ENCODE assay signal across 13 cellular contexts in the genomic region with DNA sequence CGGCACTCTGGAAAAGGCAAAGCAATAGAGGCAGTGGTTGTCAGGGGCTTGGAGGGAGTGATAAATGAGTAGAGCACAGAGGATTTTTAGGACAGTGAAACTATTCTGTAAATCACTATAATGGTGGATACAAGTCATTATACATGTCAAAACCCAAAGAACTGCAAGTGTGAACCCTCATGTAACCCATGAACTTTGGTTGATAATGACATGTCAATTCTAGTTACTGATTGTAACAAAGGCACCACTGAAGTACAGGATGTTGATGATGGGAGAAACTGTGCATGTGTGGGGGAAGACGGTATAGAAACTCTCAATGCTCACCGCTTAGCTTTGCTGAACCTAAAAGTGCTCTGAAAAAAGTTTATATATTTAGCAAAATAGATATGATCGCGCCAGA. TPM values are rescaled to one million over a fixed set of nuclear protein-coding genes. Genes with fewer than 3 reads are reported as not detected.
DNase-seq lines count a peak whose midpoint lies in the region; ATAC-seq, FAIRE-seq and TF ChIP-seq lines count a peak whose summit lies in the region.
"Had no signal": no experiment of that assay in that cellular context is flagged by ENCODE, and none has a peak within 500 bp of the region (broad histone marks: within the 10 kb centered on the region; RNA-seq: fewer than 3 reads in every experiment).

No MANE protein-coding gene starts in this region.

- H3K27ac Mint-ChIP-seq in immature natural killer cell, result peak overlapping the region in 3 of 6 donors; percentile 7 to 13 (median 9)
- no peak overlapping the region for H3K27ac Mint-ChIP-seq in H9
- H3K27ac Mint-ChIP-seq in type B pancreatic cell, result no peak overlapping the region

- no peak overlapping the region for H2AK5ac ChIP-seq in H9 (ENCODE audit: insufficient read length, low read length)

- no peak overlapping the region for H2BK15ac ChIP-seq in H9 (ENCODE audit: low read depth, low read length)

- no peak overlapping the region for H3K56ac ChIP-seq in H9 (ENCODE audit: insufficient read length, low read depth, low read length)

- H3K9me3 ChIP-seq in H9 (ENCODE audit: control insufficient read depth, low read depth, low read length), result no peaks in the 10 kb centered on the region

- ATAC-seq in GM21360 (IDR thresholded peaks at IDR 0.05; ENCODE audit: unreplicated experiment) (peak; percentile 32), HG03432 (IDR thresholded peaks at IDR 0.05; ENCODE audit: unreplicated experiment) (peak; percentile 52)

- H3K23ac ChIP-seq in H9 (ENCODE audit: insufficient read length, low read depth, low read length), result no peak overlapping the region

- H4K8ac ChIP-seq in H9 (replicated peaks; ENCODE audit: insufficient read length, low read depth, low read length), result no peak overlapping the region

- H3K4me3 Mint-ChIP-seq in immature natural killer cell, result peak overlapping the region; percentile 52 to 89 (median 68)
- no peak overlapping the region for H3K4me3 Mint-ChIP-seq in H9
- no peak overlapping the region for H3K4me3 Mint-ChIP-seq in type B pancreatic cell

- H3K27me3 ChIP-seq in H9 (ENCODE audit: insufficient read depth, low read length), result no peaks in the 10 kb centered on the region

- H3K36me3 Mint-ChIP-seq in immature natural killer cell (peaks cover 0 to 5% (median 0%) of the 10 kb centered on the region in 3 donors), H9 (ENCODE audit: insufficient read depth in 1 of 3, low read depth in 3 of 3) (no peaks in the 10 kb centered on the region), type B pancreatic cell (no peaks in the 10 kb centered on the region)

- in situ Hi-C loops in GM13977 (cut with MboI; ENCODE audit: low pct_unique_long_range_greater_than_20kb, low sequenced_read_pairs, unreplicated experiment), result loop anchor here (10.0 kb wide), 1 partner anchor 52 kb away; no protein-coding TSS in a partner anchor

- peaks cover 4% of the 10 kb centered on the region; the same call in 1 of the 2 replicates for H3K4me1 ChIP-seq in H9 (ENCODE audit: insufficient read depth, low read length)

- H2BK12ac ChIP-seq in H9 (ENCODE audit: insufficient read length, low read depth, low read length), result no peak overlapping the region

- no peak overlapping the region for H3K14ac ChIP-seq in H9 (ENCODE audit: insufficient read depth, low read length)

- H3K9ac ChIP-seq in H9 (ENCODE audit: extremely low read depth, insufficient read length, low read length), result no peak overlapping the region

- peaks cover 62 to 77% of the 10 kb centered on the region in 2 donors for H3K4me1 Mint-ChIP-seq in immature natural killer cell
- H3K4me1 Mint-ChIP-seq in H9, result peaks cover 10 to 16% of the 10 kb centered on the region in 2 experiments
- no peaks in the 10 kb centered on the region for H3K4me1 Mint-ChIP-seq in type B pancreatic cell (ENCODE audit: unreplicated experiment)

- H3K23me2 ChIP-seq in H9 (ENCODE audit: insufficient read length, low read depth, low read length, poor library complexity, severe bottlenecking), result no peaks in the 10 kb centered on the region

- no peak overlapping the region for H3T11ph ChIP-seq in H9 (ENCODE audit: low read length)

- H2BK20ac ChIP-seq in H9 (ENCODE audit: low read depth, low read length, poor library complexity, severe bottlenecking), result no peak overlapping the region

- H4K20me1 ChIP-seq in H9 (ENCODE audit: control insufficient read depth, insufficient read depth, insufficient read length), result no peaks in the 10 kb centered on the region

- H2BK5ac ChIP-seq in H9 (ENCODE audit: insufficient read length, low read length), result no peak overlapping the region

- WGBS in H9 (ENCODE audit: extremely low coverage, insufficient read length, low lambda C conversion rate), result no CpG with 5 or more reads among the region's 5 CpGs

- H3K79me2 ChIP-seq in H9 (ENCODE audit: insufficient read depth, low read length), result no peaks in the 10 kb centered on the region

- H3K18ac ChIP-seq in H9 (ENCODE audit: insufficient read length, low read depth, low read length), result no peak overlapping the region

- DNase-seq in GM13977 (ENCODE audit: low spot score), result peak; percentile 21
- DNase-seq in immature natural killer cell, result no peak
- DNase-seq in Kasumi-1 (lab: John Stamatoyannopoulos, UW), result no peak
- DNase-seq in H9, result no peak
- DNase-seq in type B pancreatic cell (ENCODE audit: extremely low spot score, unreplicated experiment), result no peak
- no peak for DNase-seq in H54 (ENCODE audit: insufficient read length, low spot score)
- DNase-seq: aorta; NCI-H146; stimulated activated CD4-positive, alpha-beta T cell treated with anti-CD3 and anti-CD28 coated beads, Interleukin-15, amount 100 ng/mL, for 24 hours had no signal

- H3K9me3 Mint-ChIP-seq in immature natural killer cell (peaks cover 0 to 1% (median 0%) of the 10 kb centered on the region in 6 donors), H9 (no peaks in the 10 kb centered on the region), type B pancreatic cell (no peaks in the 10 kb centered on the region)

- TF ChIP-seq CTCF in GM13977 (IDR thresholded peaks at IDR 0.05; ENCODE audit: extremely low read depth, insufficient read depth, missing control alignments) (no peak), H9 (conservative IDR thresholded peaks at IDR 0.05) (no peak), type B pancreatic cell (conservative IDR thresholded peaks at IDR 0.05) (no peak)

- no peak overlapping the region for H4K5ac ChIP-seq in H9 (ENCODE audit: insufficient read length, low read depth, low read length)

- H3K27me3 Mint-ChIP-seq in immature natural killer cell (ENCODE audit: low read depth in 3 of 3) (no peaks in the 10 kb centered on the region), H9 (ENCODE audit: low read depth) (no peaks in the 10 kb centered on the region), type B pancreatic cell (no peaks in the 10 kb centered on the region)

- TF ChIP-seq POLR2A in H54 (IDR thresholded peaks at IDR 0.05; ENCODE audit: low read depth, low read length), result no peak

- no peak overlapping the region for H2AFZ ChIP-seq in H9 (ENCODE audit: low read length)

- no peak overlapping the region for H4K91ac ChIP-seq in H9 (ENCODE audit: insufficient read length, low read depth, low read length)

- H3K79me1 ChIP-seq in H9 (ENCODE audit: insufficient read depth, low read depth, low read length, poor library complexity, severe bottlenecking), result no peaks in the 10 kb centered on the region

- H3K27ac ChIP-seq in H9 (ENCODE audit: insufficient read length, low read depth, low read length), result no peak overlapping the region
- H3K27ac ChIP-seq: VCaP had no signal

- no peak for FAIRE-seq in H54 (lab: Jason Lieb, UNC)

- H2BK120ac ChIP-seq in H9 (ENCODE audit: low read depth, low read length, poor library complexity, severe bottlenecking), result no peak overlapping the region

- no peak overlapping the region for H3K4ac ChIP-seq in H9 (ENCODE audit: low read depth, low read length)

- H3K4me2 ChIP-seq in H9 (ENCODE audit: insufficient read depth, insufficient read length, low read length), result no peak overlapping the region

RNA-seq across cellular contexts. Expression of gene BTLA, which starts 36.0 kb away (rescaled TPM):
- 1 to 10 TPM in 1 of 3 donors, not detected in 2; 1.1 TPM for polyA plus RNA-seq in immature natural killer cell
- total RNA-seq in H9 (2021) (not detected in 2 replicates), type B pancreatic cell (ENCODE audit: low replicate concordance) (not detected in 2 replicates)
- polyA plus RNA-seq: neural cell had no signal

Comparison
In these comparisons a context has a peak if more than half of its experiments do, and no peak if none do; other contexts are left out.
1. H3K4me3 Mint-ChIP-seq: peak in immature natural killer cell (5 of 5); none in H9 (0 of 2) and type B pancreatic cell (single experiment).